In the genomic region with DNA sequence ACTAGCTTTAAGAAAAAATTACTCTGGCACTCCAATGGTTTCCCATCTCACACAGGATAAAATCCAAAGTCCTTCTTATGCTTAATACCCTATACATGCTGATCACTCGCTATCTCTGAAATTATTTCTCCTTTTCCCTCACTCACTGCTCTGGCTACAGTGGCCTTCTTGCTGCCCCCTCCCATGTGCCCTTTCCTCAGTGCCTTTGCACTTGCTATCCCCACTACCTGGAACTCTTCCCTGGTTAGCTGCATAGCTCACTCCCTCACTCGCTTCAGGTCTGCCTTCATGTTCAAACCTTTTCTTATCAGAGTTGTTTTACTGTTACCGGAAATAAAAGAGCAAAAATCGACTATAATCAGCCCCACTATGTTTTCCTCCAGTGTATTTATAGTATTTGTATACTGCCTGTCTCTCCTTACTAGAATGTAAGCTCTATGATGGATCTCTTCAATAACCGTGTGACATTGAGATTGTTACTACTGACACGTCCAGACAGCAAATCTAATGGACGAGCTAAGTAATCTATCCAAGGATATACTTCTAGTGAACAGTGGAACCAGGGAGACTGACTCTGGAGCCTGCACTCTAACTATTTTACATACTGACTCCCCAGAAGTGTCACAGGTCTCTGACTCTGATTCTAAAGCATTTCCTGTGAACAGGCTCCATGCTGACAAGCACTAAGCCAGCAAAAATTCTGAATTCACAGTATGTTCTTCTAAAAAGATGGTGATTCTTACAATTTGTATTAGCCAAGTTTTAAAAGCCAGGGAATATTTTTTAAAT, we compare ENCODE assay signal across 10 cellular contexts. TPM values are rescaled to one million over a fixed set of nuclear protein-coding genes. Genes with fewer than 3 reads are reported as not detected.
A peak's percentile ranks its signal among the peaks of the same experiment; 100 is the strongest.
DNase-seq lines count a peak whose midpoint lies in the region; ATAC-seq, FAIRE-seq and TF ChIP-seq lines count a peak whose summit lies in the region.
"Had no signal": no experiment of that assay in that cellular context is flagged by ENCODE, and none has a peak within 500 bp of the region (broad histone marks: within the 10 kb centered on the region; RNA-seq: fewer than 3 reads in every experiment).

No MANE protein-coding gene starts in this region.

- peak; percentile 60 for ATAC-seq in Panc1
- peak; percentile 13 to 66 (median 34) for ATAC-seq in psoas muscle
- ATAC-seq in GM19467 (IDR thresholded peaks at IDR 0.05; ENCODE audit: unreplicated experiment) = no peak
- no peak for ATAC-seq in GM21367 (IDR thresholded peaks at IDR 0.05; ENCODE audit: unreplicated experiment)

- 51 to 71% (median 56%) methylated on average over 7 of the region's 7 CpGs for WGBS in psoas muscle, 3 donors

- FAIRE-seq in G401.6 (lab: Jason Lieb, UNC) = peak; percentile 97

- H3K27ac Mint-ChIP-seq in activated T-cell treated with anti-CD3 and anti-CD28 coated beads, Interleukin-2, amount 50 U/mL, for 24 hours = no peak overlapping the region

- H3K4me1 Mint-ChIP-seq in activated T-cell treated with anti-CD3 and anti-CD28 coated beads, Interleukin-2, amount 50 U/mL, for 24 hours (ENCODE audit: low read depth) = peaks cover 37% of the 10 kb centered on the region

- intact Hi-C loops in Panc1 (cut with micrococcal nuclease; ENCODE audit: unreplicated experiment) (no loop called here), psoas muscle (cut with DNase I) (loop anchor here in 1 of 2 donors (10.0 kb wide), 1 partner anchor 69 kb away; no protein-coding TSS in a partner anchor)

- BruUV-seq in Panc1 (replicated peaks; lab: Mats Ljungman, UMichigan) = no TSS peak

- H3K27me3 ChIP-seq in Panc1 (ENCODE audit: control insufficient read depth, insufficient read depth, low read length) (no peaks in the 10 kb centered on the region), psoas muscle (ENCODE audit: insufficient read depth in 3 of 3, low read length in 2 of 3) (no peaks in the 10 kb centered on the region)

- no peak overlapping the region for H3K4me3 Mint-ChIP-seq in activated T-cell treated with anti-CD3 and anti-CD28 coated beads, Interleukin-2, amount 50 U/mL, for 24 hours

- H3K9me3 ChIP-seq in Panc1 (ENCODE audit: control insufficient read depth, insufficient read depth, low read depth, low read length) = no peaks in the 10 kb centered on the region
- H3K9me3 ChIP-seq in psoas muscle = no peaks in the 10 kb centered on the region

- DNase-seq in Panc1 (ENCODE audit: low read depth, low spot score) (no peak), fibroblast of gingiva (ENCODE audit: low read depth) (peak; percentile 24), psoas muscle (no peak)
- no peak for DNase-seq in stimulated activated CD8-positive, alpha-beta memory T cell treated with anti-CD3 and anti-CD28 coated beads, Interleukin-4, amount 100 ng/mL, for 48 hours
- DNase-seq in activated T-cell treated with anti-CD3 and anti-CD28 coated beads, Interleukin-2, amount 50 U/mL, for 24 hours = no peak
- DNase-seq: activated gamma-delta T cell, RPMI8226 had no signal

- POLR2A ChIA-PET in Panc1 (lab: Charles Lee) = no interaction called here

- H3K4me3 ChIP-seq in Panc1 (ENCODE audit: low read depth in 2 of 2, low read length in 2 of 2) = no peak overlapping the region; a peak in 1 of 4 replicates
- no peak overlapping the region for H3K4me3 ChIP-seq in psoas muscle

- H3K36me3 ChIP-seq in Panc1 (ENCODE audit: control insufficient read depth, insufficient read depth, low read length) (no peaks in the 10 kb centered on the region), psoas muscle (ENCODE audit: insufficient read depth in 1 of 2, low read depth in 1 of 2) (peaks cover 0 to 7% of the 10 kb centered on the region in 2 donors)

- peak overlapping the region; percentile 59 for H3K27ac ChIP-seq in Panc1 (ENCODE audit: low read length)
- peak overlapping the region; percentile 64 for H3K27ac ChIP-seq in psoas muscle

- H3K36me3 Mint-ChIP-seq in activated T-cell treated with anti-CD3 and anti-CD28 coated beads, Interleukin-2, amount 50 U/mL, for 24 hours (ENCODE audit: low read depth) = peaks cover 9% of the 10 kb centered on the region

- H3K9me3 Mint-ChIP-seq in activated T-cell treated with anti-CD3 and anti-CD28 coated beads, Interleukin-2, amount 50 U/mL, for 24 hours = no peaks in the 10 kb centered on the region

- in situ Hi-C loops in Panc1 (cut with HindIII; ENCODE audit: low pct_unique_long_range_greater_than_20kb, low sequenced_read_pairs) = no loop called here

- no peak for TF ChIP-seq CTCF in Panc1 (IDR thresholded peaks at IDR 0.05)
- TF ChIP-seq CTCF in psoas muscle (IDR thresholded peaks at IDR 0.05) = no peak

- CTCF ChIA-PET in Panc1 (lab: Charles Lee) = interaction anchor here (0.6 to 0.7 kb wide), 2 partner anchors 24 to 141 kb away, joined by 4 read pairs; no protein-coding TSS in a partner anchor

- H3K27me3 Mint-ChIP-seq in activated T-cell treated with anti-CD3 and anti-CD28 coated beads, Interleukin-2, amount 50 U/mL, for 24 hours = no peaks in the 10 kb centered on the region

- H3K4me1 ChIP-seq in Panc1 (ENCODE audit: control insufficient read depth, insufficient read depth, low read length) (peaks cover 21% of the 10 kb centered on the region), psoas muscle (peaks cover 60% of the 10 kb centered on the region)

RNA-seq across cellular contexts. Expression of a gene that starts 25.1 kb away (rescaled TPM):
- total RNA-seq in Panc1 (2021; ENCODE audit: unreplicated experiment) (25.2 TPM), psoas muscle (1,000 to 10,000 TPM in 1 of 4 donors, 100 to 1,000 TPM in 2, 10 to 100 TPM in 1; 56.5 to 1,905 (median 378) TPM)
- polyA plus RNA-seq in Panc1 (2012; ENCODE audit: insufficient read length) = 14.9 TPM
- polyA plus RNA-seq in psoas muscle = 100 to 1,000 TPM; 296 to 849 (median 675) TPM

Comparison
In these comparisons a context has a peak if more than half of its experiments do, and no peak if none do; other contexts are left out.
1. ATAC-seq: peak in Panc1 (single experiment) and psoas muscle (4 of 4); none in GM19467 (single experiment) and GM21367 (single experiment).